ENCODE assay signal across 18 cellular contexts in genomic region chr7:27515933-27516332, GRCh38.
"Had no signal": no experiment of that assay in that cellular context is flagged by ENCODE, and none has a peak within 500 bp of the region (broad histone marks: within the 10 kb centered on the region; RNA-seq: fewer than 3 reads in every experiment).

No MANE protein-coding gene starts in this region.

- H3K4me1 ChIP-seq: colonic mucosa, heart left ventricle, parathyroid adenoma, thyroid gland had no signal

- H3K4me1 Mint-ChIP-seq: activated B cell treated with CpG ODN at 0.5 μM for 24 hours; stimulated activated memory B cell treated with anti-CD40 and anti-IgM and Interleukin-4, amounts not matched to agents 10 μg/mL and 1 μg/mL and 100 μg/mL, for 72 hours had no signal

- H3K9ac ChIP-seq: parathyroid adenoma had no signal

- H3K4me3 ChIP-seq: adrenal gland, colonic mucosa, heart left ventricle, mucosa of descending colon, thyroid gland had no signal

- DNase-seq: activated B cell treated with CpG ODN at 0.5 μM for 24 hours; activated CD4-positive, alpha-beta T cell treated with anti-CD3 and anti-CD28 coated beads for 48 hours; activated CD8-positive, alpha-beta T cell treated with anti-CD3 and anti-CD28 coated beads for 36 hours; activated effector memory CD4-positive, alpha-beta T cell treated with anti-CD3 and anti-CD28 coated beads, Interleukin-2, amount 50 U/mL, for 16 hours; activated T-cell treated with anti-CD3 and anti-CD28 coated beads, Interleukin-2, amount 50 U/mL, for 4 hours; adrenal gland; central memory CD4-positive, alpha-beta T cell; colonic mucosa; foreskin melanocyte; heart left ventricle; mucosa of descending colon; naive thymus-derived CD4-positive, alpha-beta T cell; thyroid gland had no signal

- ATAC-seq: activated CD8-positive, alpha-beta T cell treated with anti-CD3 and anti-CD28 coated beads for 36 hours; activated T-cell treated with anti-CD3 and anti-CD28 coated beads, Interleukin-2, amount 50 U/mL, for 4 hours; heart left ventricle; left lobe of liver; mucosa of descending colon; naive thymus-derived CD4-positive, alpha-beta T cell; stimulated activated memory B cell treated with anti-CD40 and anti-IgM and Interleukin-4, amounts not matched to agents 10 μg/mL and 1 μg/mL and 100 μg/mL, for 72 hours had no signal

- H3K27me3 Mint-ChIP-seq: activated B cell treated with CpG ODN at 0.5 μM for 24 hours; activated CD8-positive, alpha-beta T cell treated with anti-CD3 and anti-CD28 coated beads for 36 hours; activated naive CD4-positive, alpha-beta T cell treated with anti-CD3 and anti-CD28 coated beads, Interleukin-2, amount 50 U/mL, for 24 hours; naive thymus-derived CD4-positive, alpha-beta T cell; stimulated activated memory B cell treated with anti-CD40 and anti-IgM and Interleukin-4, amounts not matched to agents 10 μg/mL and 1 μg/mL and 100 μg/mL, for 72 hours had no signal

- H3K9me3 ChIP-seq: adrenal gland, colonic mucosa, heart left ventricle, mucosa of descending colon, neutrophil, thyroid gland had no signal

- H2AFZ ChIP-seq: parathyroid adenoma had no signal

- H3K9me3 Mint-ChIP-seq: activated B cell treated with CpG ODN at 0.5 μM for 24 hours; activated CD8-positive, alpha-beta T cell treated with anti-CD3 and anti-CD28 coated beads for 36 hours; activated naive CD4-positive, alpha-beta T cell treated with anti-CD3 and anti-CD28 coated beads, Interleukin-2, amount 50 U/mL, for 24 hours; activated T-cell treated with anti-CD3 and anti-CD28 coated beads, Interleukin-2, amount 50 U/mL, for 4 hours; stimulated activated memory B cell treated with anti-CD40 and anti-IgM and Interleukin-4, amounts not matched to agents 10 μg/mL and 1 μg/mL and 100 μg/mL, for 72 hours had no signal

- H3K4me3 Mint-ChIP-seq: activated B cell treated with CpG ODN at 0.5 μM for 24 hours; activated CD8-positive, alpha-beta T cell treated with anti-CD3 and anti-CD28 coated beads for 36 hours; activated naive CD4-positive, alpha-beta T cell treated with anti-CD3 and anti-CD28 coated beads, Interleukin-2, amount 50 U/mL, for 24 hours; activated T-cell treated with anti-CD3 and anti-CD28 coated beads, Interleukin-2, amount 50 U/mL, for 4 hours; naive thymus-derived CD4-positive, alpha-beta T cell; stimulated activated memory B cell treated with anti-CD40 and anti-IgM and Interleukin-4, amounts not matched to agents 10 μg/mL and 1 μg/mL and 100 μg/mL, for 72 hours had no signal

- H3K27ac ChIP-seq: adrenal gland, colonic mucosa, heart left ventricle, neutrophil, parathyroid adenoma, thyroid gland had no signal

- H3K27me3 ChIP-seq: adrenal gland, colonic mucosa, heart left ventricle, neutrophil, thyroid gland had no signal

- H3K36me3 ChIP-seq: adrenal gland, colonic mucosa, heart left ventricle, neutrophil, thyroid gland had no signal

- H3K79me2 ChIP-seq: parathyroid adenoma had no signal

- H3K27ac Mint-ChIP-seq: activated B cell treated with CpG ODN at 0.5 μM for 24 hours; activated CD8-positive, alpha-beta T cell treated with anti-CD3 and anti-CD28 coated beads for 36 hours; activated naive CD4-positive, alpha-beta T cell treated with anti-CD3 and anti-CD28 coated beads, Interleukin-2, amount 50 U/mL, for 24 hours; naive thymus-derived CD4-positive, alpha-beta T cell; stimulated activated memory B cell treated with anti-CD40 and anti-IgM and Interleukin-4, amounts not matched to agents 10 μg/mL and 1 μg/mL and 100 μg/mL, for 72 hours had no signal
